In the genomic region with DNA sequence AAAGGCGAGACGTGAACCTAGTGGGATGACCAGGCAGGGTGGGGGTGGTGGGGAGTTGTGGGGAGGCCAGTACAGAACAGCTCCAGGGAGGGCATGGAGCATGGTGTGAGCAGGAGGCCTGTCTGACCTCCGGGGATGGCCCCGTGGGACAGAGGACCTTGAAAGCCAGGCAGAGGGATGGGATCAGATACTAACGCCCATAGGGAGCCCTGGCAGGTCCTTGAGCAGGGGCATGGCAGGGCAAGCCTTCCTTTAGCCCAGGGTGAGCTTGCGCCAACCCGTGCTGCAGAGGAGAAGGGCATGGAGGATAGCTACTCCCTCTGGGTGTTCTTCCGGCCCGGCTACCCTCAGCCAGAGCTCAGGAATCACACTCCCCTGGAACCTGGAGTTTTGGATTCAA, we compare ENCODE assay signal across 1 cellular context.
TF ChIP-seq lines count a peak whose summit lies in the region.

No MANE protein-coding gene starts in this region.

TF ChIP-seq in HEK293, 187 proteins besides CTCF, POLR2A, EP300 and RAD21:
- peak; percentile 74 for TF ChIP-seq ZNF16 (tag by site-specific recombination; IDR thresholded peaks at IDR 0.05; ENCODE audit: low read depth)
- TF ChIP-seq, protein P1, sequence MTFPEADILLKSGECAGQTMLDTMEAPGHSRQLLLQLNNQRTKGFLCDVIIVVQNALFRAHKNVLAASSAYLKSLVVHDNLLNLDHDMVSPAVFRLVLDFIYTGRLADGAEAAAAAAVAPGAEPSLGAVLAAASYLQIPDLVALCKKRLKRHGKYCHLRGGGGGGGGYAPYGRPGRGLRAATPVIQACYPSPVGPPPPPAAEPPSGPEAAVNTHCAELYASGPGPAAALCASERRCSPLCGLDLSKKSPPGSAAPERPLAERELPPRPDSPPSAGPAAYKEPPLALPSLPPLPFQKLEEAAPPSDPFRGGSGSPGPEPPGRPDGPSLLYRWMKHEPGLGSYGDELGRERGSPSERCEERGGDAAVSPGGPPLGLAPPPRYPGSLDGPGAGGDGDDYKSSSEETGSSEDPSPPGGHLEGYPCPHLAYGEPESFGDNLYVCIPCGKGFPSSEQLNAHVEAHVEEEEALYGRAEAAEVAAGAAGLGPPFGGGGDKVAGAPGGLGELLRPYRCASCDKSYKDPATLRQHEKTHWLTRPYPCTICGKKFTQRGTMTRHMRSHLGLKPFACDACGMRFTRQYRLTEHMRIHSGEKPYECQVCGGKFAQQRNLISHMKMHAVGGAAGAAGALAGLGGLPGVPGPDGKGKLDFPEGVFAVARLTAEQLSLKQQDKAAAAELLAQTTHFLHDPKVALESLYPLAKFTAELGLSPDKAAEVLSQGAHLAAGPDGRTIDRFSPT (tag by site-specific recombination; IDR thresholded peaks at IDR 0.05) = no peak
- no peak for TF ChIP-seq ZNF335 (tag by site-specific recombination; conservative IDR thresholded peaks at IDR 0.05)
- no peak for TF ChIP-seq TRIM28 (IDR thresholded peaks at IDR 0.05; ENCODE audit: borderline replicate concordance, low read length)
